In genomic region chr19:31254611-31255010, GRCh38 we compare ENCODE assay signal across 17 cellular contexts.
"Had no signal": no experiment of that assay in that cellular context is flagged by ENCODE, and none has a peak within 500 bp of the region (broad histone marks: within the 10 kb centered on the region; RNA-seq: fewer than 3 reads in every experiment).

No MANE protein-coding gene starts in this region.

- H3K36me3 Mint-ChIP-seq: activated naive CD8-positive, alpha-beta T cell had no signal

- H3K27ac Mint-ChIP-seq: activated naive CD8-positive, alpha-beta T cell; T-helper 1 cell treated with Interleukin-12 subunit alpha and Interleukin-12 subunit beta and Interleukin-4 antibody, amounts not matched to agents 30 μg/mL and 1 μg/mL, for 36 hours had no signal

- H3K4me1 ChIP-seq: breast epithelium, right lobe of liver had no signal

- DNase-seq: activated effector memory CD4-positive, alpha-beta T cell treated with anti-CD3 and anti-CD28 coated beads, Interleukin-2, amount 50 U/mL, for 16 hours; activated T-cell treated with anti-CD3 and anti-CD28 coated beads, Interleukin-2, amount 50 U/mL, for 4 hours; anterior cingulate cortex; dorsolateral prefrontal cortex; esophagus squamous epithelium; foreskin fibroblast; heart left ventricle; left ventricle myocardium inferior; mesenchymal stem cell; stimulated activated CD4-positive, alpha-beta T cell treated with anti-CD3 and anti-CD28 coated beads, Interleukin-12 subunit alpha, Interleukin-12 subunit beta, amount 100 ng/mL, for 4 hours; stimulated activated CD4-positive, alpha-beta T cell treated with anti-CD3 and anti-CD28 coated beads, Interleukin-2, amount 100 ng/mL, for 48 hours; stimulated activated naive CD8-positive, alpha-beta T cell treated with anti-CD3 and anti-CD28 coated beads, Interleukin-15, Interleukin-2, amounts not matched to agents 100 U/mL and 50 U/mL, for 24 hours had no signal

- H3K36me3 ChIP-seq: breast epithelium, esophagus squamous epithelium, heart left ventricle, left ventricle myocardium inferior, right lobe of liver had no signal

- H3K9me3 Mint-ChIP-seq: activated T-cell treated with anti-CD3 and anti-CD28 coated beads, Interleukin-2, amount 50 U/mL, for 4 hours; T-helper 1 cell treated with Interleukin-12 subunit alpha and Interleukin-12 subunit beta and Interleukin-4 antibody, amounts not matched to agents 30 μg/mL and 1 μg/mL, for 36 hours had no signal

- H3K27me3 ChIP-seq: breast epithelium, esophagus squamous epithelium, heart left ventricle, right lobe of liver had no signal

- ATAC-seq: activated T-cell treated with anti-CD3 and anti-CD28 coated beads, Interleukin-2, amount 50 U/mL, for 4 hours; heart left ventricle; right lobe of liver; SK-N-SH treated with all-trans-retinoic acid at 6 μM for 48 hours; stimulated activated naive CD8-positive, alpha-beta T cell treated with anti-CD3 and anti-CD28 coated beads, Interleukin-15, Interleukin-2, amounts not matched to agents 100 U/mL and 50 U/mL, for 24 hours had no signal

- H3K4me3 ChIP-seq: breast epithelium, dorsolateral prefrontal cortex, esophagus squamous epithelium, heart left ventricle, left ventricle myocardium inferior, right lobe of liver had no signal

- H3K9me3 ChIP-seq: breast epithelium, esophagus squamous epithelium, heart left ventricle, left ventricle myocardium inferior, right lobe of liver had no signal

- H3K27ac ChIP-seq: breast epithelium, dorsolateral prefrontal cortex, esophagus squamous epithelium, heart left ventricle, left ventricle myocardium inferior, right lobe of liver had no signal

- H3K4me3 Mint-ChIP-seq: activated naive CD8-positive, alpha-beta T cell; activated T-cell treated with anti-CD3 and anti-CD28 coated beads, Interleukin-2, amount 50 U/mL, for 4 hours; T-helper 1 cell treated with Interleukin-12 subunit alpha and Interleukin-12 subunit beta and Interleukin-4 antibody, amounts not matched to agents 30 μg/mL and 1 μg/mL, for 36 hours had no signal
